Comparison of ENCODE assay signal across 10 cellular contexts in the genomic region with DNA sequence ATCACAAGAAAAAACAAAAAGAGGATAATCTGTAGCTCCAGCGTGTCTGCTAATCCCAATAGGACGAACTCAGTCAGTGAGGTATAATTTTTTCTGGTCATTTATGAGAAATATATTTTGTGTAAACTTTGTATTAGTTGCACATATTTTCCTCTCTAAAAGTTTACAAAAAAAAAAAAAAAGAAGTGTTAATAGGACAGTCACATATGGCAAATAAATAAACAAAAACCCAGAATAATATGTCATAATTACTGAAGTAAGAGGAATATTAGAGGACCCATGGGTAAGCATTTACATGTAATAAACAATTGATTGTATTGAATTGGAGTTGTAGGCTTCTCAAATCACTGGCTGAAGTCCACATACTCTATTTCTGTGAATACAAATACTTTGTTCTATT. TPM values are rescaled to one million over a fixed set of nuclear protein-coding genes. Genes with fewer than 3 reads are reported as not detected.
"Had no signal": no experiment of that assay in that cellular context is flagged by ENCODE, and none has a peak within 500 bp of the region (broad histone marks: within the 10 kb centered on the region; RNA-seq: fewer than 3 reads in every experiment).

A gene (minus strand): TSS at position 101 of the 400 bp plus-strand sequence. CDS start 0 bp downstream, at position 101.

- H3K4me3 ChIP-seq: GM23248, HAP-1 had no signal

- DNase-seq: GM23248, GOT3, H7, H9, HCEC 1CT, HFFc6 had no signal

- H3K4me1 ChIP-seq: HAP-1 had no signal

- H3K27ac Mint-ChIP-seq: HFFc6 had no signal

- FAIRE-seq: H54 had no signal

- H3K27ac ChIP-seq: GM23248 had no signal

- H3K9ac ChIP-seq: GM23248 had no signal

- H3K36me3 ChIP-seq: HAP-1 had no signal

- H3K9me3 ChIP-seq: HAP-1 had no signal

- ATAC-seq: HCT116 had no signal

- H2AFZ ChIP-seq: GM23248 had no signal

- H3K4me3 Mint-ChIP-seq: H9, HFFc6 had no signal

RNA-seq across cellular contexts. Expression of the gene that starts here (rescaled TPM):
- total RNA-seq: GM23248, H4, H7, H9, HFFc6 had no signal
- polyA plus RNA-seq: GM23248 had no signal
